ENCODE assay signal across 2 cellular contexts in genomic region chr3:58531555-58531954, GRCh38.
TF ChIP-seq lines count a peak whose summit lies in the region.

No MANE protein-coding gene starts in this region.

TF ChIP-seq in liver, 16 proteins besides CTCF, POLR2A, EP300 and RAD21:
- TF ChIP-seq EGR1 (IDR thresholded peaks at IDR 0.05; ENCODE audit: low read depth in 2 of 2) (no peak), REST (IDR thresholded peaks at IDR 0.05) (no peak), HNF4G (IDR thresholded peaks at IDR 0.05) (no peak), ZBTB33 (IDR thresholded peaks at IDR 0.05) (no peak), NR2F2 (IDR thresholded peaks at IDR 0.05) (no peak), HNF4A (conservative IDR thresholded peaks at IDR 0.05) (no peak), TAF1 (conservative IDR thresholded peaks at IDR 0.05) (no peak)

TF ChIP-seq in HepG2, 621 proteins besides CTCF, POLR2A, EP300 and RAD21:
- no peak for TF ChIP-seq BRCA1 (CRISPR knock-in tag; IDR thresholded peaks at IDR 0.05)
- TF ChIP-seq BHLHE40 (IDR thresholded peaks at IDR 0.05; ENCODE audit: low read length), result no peak
- TF ChIP-seq TARDBP (CRISPR knock-in tag; IDR thresholded peaks at IDR 0.05), result no peak
- no peak for TF ChIP-seq REST (IDR thresholded peaks at IDR 0.05; ENCODE audit: borderline replicate concordance in 1 of 2, low read depth in 1 of 2, low read length in 2 of 2)
- TF ChIP-seq PBX3 (CRISPR knock-in tag; IDR thresholded peaks at IDR 0.05; ENCODE audit: borderline replicate concordance), result no peak
- TF ChIP-seq FOXC1 (CRISPR knock-in tag; IDR thresholded peaks at IDR 0.05; ENCODE audit: borderline replicate concordance), result no peak
- TF ChIP-seq PHF5A (CRISPR knock-in tag; IDR thresholded peaks at IDR 0.05; ENCODE audit: low read depth, unreplicated experiment), result no peak
- no peak for TF ChIP-seq ARID4A (CRISPR knock-in tag; IDR thresholded peaks at IDR 0.05; ENCODE audit: borderline replicate concordance)
- no peak for TF ChIP-seq TAF1 (CRISPR knock-in tag; IDR thresholded peaks at IDR 0.05)
- no peak for TF ChIP-seq MAZ (IDR thresholded peaks at IDR 0.05; ENCODE audit: borderline replicate concordance, low read depth, low read length)
- TF ChIP-seq MAZ (CRISPR knock-in tag; IDR thresholded peaks at IDR 0.05; ENCODE audit: low read depth), result no peak
- TF ChIP-seq SOX6 (IDR thresholded peaks at IDR 0.05), result no peak
- TF ChIP-seq SOX6 (CRISPR knock-in tag; IDR thresholded peaks at IDR 0.05), result no peak
- TF ChIP-seq TAF15 (IDR thresholded peaks at IDR 0.05; ENCODE audit: low read depth, low read length, poor library complexity, severe bottlenecking), result no peak
- no peak for TF ChIP-seq SIN3A (IDR thresholded peaks at IDR 0.05; ENCODE audit: borderline replicate concordance, low read depth, low read length)
- no peak for TF ChIP-seq TBX3 (IDR thresholded peaks at IDR 0.05; ENCODE audit: borderline replicate concordance)
- TF ChIP-seq NFE2 (CRISPR knock-in tag; IDR thresholded peaks at IDR 0.05), result no peak
TF ChIP-seq in HepG2: peak in this region for 0.
